ENCODE assay signal across 11 cellular contexts in the genomic region with DNA sequence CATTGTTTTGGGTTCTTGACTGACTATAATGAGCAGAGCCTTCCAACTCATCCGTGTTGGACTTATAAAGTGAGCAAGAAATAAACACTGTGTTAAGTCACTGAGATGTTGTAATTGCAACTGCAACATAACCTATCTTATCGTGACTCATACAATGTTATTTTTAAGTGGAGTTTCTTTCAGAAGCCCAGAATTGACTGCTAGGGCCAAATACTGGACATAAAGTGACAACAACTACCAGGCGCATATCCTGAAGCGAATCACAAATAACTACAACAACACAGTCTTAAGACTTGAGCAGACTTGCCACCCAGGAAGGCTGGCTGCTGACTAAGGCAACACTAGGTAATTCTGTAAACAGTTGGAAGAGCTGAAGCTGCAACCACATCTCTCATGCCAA.
DNase-seq lines count a peak whose midpoint lies in the region; TF ChIP-seq lines count a peak whose summit lies in the region.
"Had no signal": no experiment of that assay in that cellular context is flagged by ENCODE, and none has a peak within 500 bp of the region (broad histone marks: within the 10 kb centered on the region; RNA-seq: fewer than 3 reads in every experiment).

No MANE protein-coding gene starts in this region.

- no peak for TF ChIP-seq POLR2A in vagina (IDR thresholded peaks at IDR 0.05)

- H3K27me3 ChIP-seq in mammary epithelial cell (ENCODE audit: insufficient read depth, low read length) (no peaks in the 10 kb centered on the region), vagina (no peaks in the 10 kb centered on the region), BE2C (no peaks in the 10 kb centered on the region), SK-N-SH (ENCODE audit: insufficient read depth) (no peaks in the 10 kb centered on the region; the same call in 1 of the 2 replicates)

- H3K9me3 ChIP-seq in mammary epithelial cell (replicated peaks; ENCODE audit: insufficient read depth, low read length) (no peaks in the 10 kb centered on the region), vagina (no peaks in the 10 kb centered on the region), BE2C (no peaks in the 10 kb centered on the region), SK-N-SH (no peaks in the 10 kb centered on the region)

- BruUV-seq in mammary epithelial cell (replicated peaks; lab: Mats Ljungman, UMichigan): no TSS peak

- no peaks in the 10 kb centered on the region for H3K9me2 ChIP-seq in SK-N-SH

- WGBS in mammary epithelial cell (ENCODE audit: low coverage, missing lambda C conversion rate): 5% methylated on average over 4 of the region's 4 CpGs
- WGBS in SK-N-SH (ENCODE audit: low lambda C conversion rate): 2% methylated on average over 4 of the region's 4 CpGs

- no peak for TF ChIP-seq CTCF in mammary epithelial cell (conservative IDR thresholded peaks at IDR 0.05 in 1 of 2, IDR thresholded peaks at IDR 0.05 in 1 of 2; ENCODE audit: extremely low read depth in 1 of 2, insufficient read depth in 1 of 2, low read depth in 1 of 2, low read length in 2 of 2)
- TF ChIP-seq CTCF in vagina (IDR thresholded peaks at IDR 0.05): no peak
- TF ChIP-seq CTCF in BE2C (IDR thresholded peaks at IDR 0.05; ENCODE audit: low read depth, low read length): no peak
- TF ChIP-seq CTCF in SK-N-SH (IDR thresholded peaks at IDR 0.05): no peak

- no peaks in the 10 kb centered on the region for H3K79me2 ChIP-seq in mammary epithelial cell (ENCODE audit: insufficient read depth, low read length)
- no peaks in the 10 kb centered on the region for H3K79me2 ChIP-seq in SK-N-SH (ENCODE audit: insufficient read depth)

- in situ Hi-C loops in mammary epithelial cell (cut with MboI; ENCODE audit: low sequenced_read_pairs in 2 of 2): loop anchor here in 1 of 2 donors (25.0 kb wide), 2 partner anchors 208 to 333 kb away; a partner anchor contains a TSS

- peak; percentile 1 for DNase-seq in SIG-M5 treated with dmso at 0.1 percent for 504 hours (lab: John Stamatoyannopoulos, UW; ENCODE audit: unreplicated experiment)
- no peak for DNase-seq in SIG-M5 (lab: John Stamatoyannopoulos, UW)
- DNase-seq in mammary epithelial cell: peak; percentile 89
- peak; percentile 37 for DNase-seq in hepatic stellate cell (ENCODE audit: low spot score)
- no peak for DNase-seq in vagina (ENCODE audit: extremely low spot score in 2 of 2)
- DNase-seq in BE2C: no peak
- DNase-seq in SK-N-SH: no peak
- DNase-seq in anterior cingulate cortex (lab: John Stamatoyannopoulos, UW): no peak
- DNase-seq: NCI-H2029; stimulated activated naive CD4-positive, alpha-beta T cell had no signal

- intact Hi-C loops in mammary epithelial cell (cut with micrococcal nuclease) (no loop called here), vagina (cut with DNase I) (no loop called here)

- H4K20me1 ChIP-seq in mammary epithelial cell (ENCODE audit: insufficient read depth, low read length): no peaks in the 10 kb centered on the region
- no peaks in the 10 kb centered on the region for H4K20me1 ChIP-seq in SK-N-SH (ENCODE audit: insufficient read depth)

- H3K9ac ChIP-seq in mammary epithelial cell (ENCODE audit: insufficient read depth, low read length): no peak overlapping the region
- H3K9ac ChIP-seq in SK-N-SH: no peak overlapping the region

- no peak overlapping the region for H2AFZ ChIP-seq in mammary epithelial cell (ENCODE audit: low read depth, low read length)
- no peak overlapping the region for H2AFZ ChIP-seq in SK-N-SH (ENCODE audit: low read depth)

- dilution Hi-C loops in mammary epithelial cell (cut with HindIII; ENCODE audit: low sequenced_read_pairs): no loop called here

- H3K4me1 ChIP-seq in mammary epithelial cell (ENCODE audit: insufficient read depth, low read length) (peaks cover 15% of the 10 kb centered on the region), vagina (peaks cover 9% of the 10 kb centered on the region), BE2C (no peaks in the 10 kb centered on the region), SK-N-SH (ENCODE audit: control insufficient read depth in 1 of 2, insufficient read depth in 2 of 2, low read depth in 1 of 2, low read length in 1 of 2) (no peaks in the 10 kb centered on the region)

- CTCF ChIA-PET in mammary epithelial cell (lab: Charles Lee; ENCODE audit: low non-redundant PET) (no interaction called here), SK-N-SH (lab: Yijun Ruan, JAX) (no interaction called here)

- POLR2A ChIA-PET in SK-N-SH (lab: Yijun Ruan, JAX): no interaction called here

- TF ChIP-seq RAD21 in SK-N-SH (IDR thresholded peaks at IDR 0.05; ENCODE audit: low read length): no peak

- H3K4me2 ChIP-seq in mammary epithelial cell (ENCODE audit: insufficient read depth, low read depth, low read length) (peak overlapping the region; percentile 19), SK-N-SH (no peak overlapping the region)

- H3K27ac ChIP-seq in mammary epithelial cell (ENCODE audit: insufficient read depth, low read depth, low read length): no peak overlapping the region
- H3K27ac ChIP-seq in vagina: peak overlapping the region; percentile 21
- H3K27ac ChIP-seq in SK-N-SH (ENCODE audit: low read depth in 2 of 2, low read length in 1 of 2): no peak overlapping the region
- H3K27ac ChIP-seq: 22Rv1 had no signal

- H3K36me3 ChIP-seq in mammary epithelial cell (ENCODE audit: insufficient read depth, low read length) (no peaks in the 10 kb centered on the region), vagina (no peaks in the 10 kb centered on the region), BE2C (no peaks in the 10 kb centered on the region), SK-N-SH (replicated peaks in 1 of 2; ENCODE audit: control insufficient read depth in 1 of 2, insufficient read depth in 2 of 2, low read length in 1 of 2) (no peaks in the 10 kb centered on the region)

- H3F3A ChIP-seq in SK-N-SH (replicated peaks; ENCODE audit: insufficient read depth): no peaks in the 10 kb centered on the region

- TF ChIP-seq EP300 in SK-N-SH (IDR thresholded peaks at IDR 0.05; ENCODE audit: borderline replicate concordance in 1 of 2, low read depth in 1 of 2, low read length in 1 of 2): no peak

- no peak overlapping the region for H3K4me3 ChIP-seq in mammary epithelial cell (replicated peaks in 1 of 3; ENCODE audit: insufficient read depth in 1 of 3, low read depth in 2 of 3, low read length in 3 of 3)
- H3K4me3 ChIP-seq in vagina: no peak overlapping the region
- no peak overlapping the region for H3K4me3 ChIP-seq in BE2C (ENCODE audit: low read depth, low read length)
- no peak overlapping the region for H3K4me3 ChIP-seq in SK-N-SH (ENCODE audit: low read depth in 2 of 2, low read length in 1 of 2)

TF ChIP-seq in SK-N-SH, 30 proteins besides CTCF, POLR2A, EP300 and RAD21:
- TF ChIP-seq TAF1 (IDR thresholded peaks at IDR 0.05; ENCODE audit: borderline replicate concordance, low read depth, low read length) (no peak), NRF1 (IDR thresholded peaks at IDR 0.05; ENCODE audit: low read depth, low read length) (no peak), POLR2AphosphoS5 (IDR thresholded peaks at IDR 0.05; ENCODE audit: low read depth, low read length) (no peak), FOXM1 (IDR thresholded peaks at IDR 0.05; ENCODE audit: low read depth) (no peak)
- TF ChIP-seq, protein P1, sequence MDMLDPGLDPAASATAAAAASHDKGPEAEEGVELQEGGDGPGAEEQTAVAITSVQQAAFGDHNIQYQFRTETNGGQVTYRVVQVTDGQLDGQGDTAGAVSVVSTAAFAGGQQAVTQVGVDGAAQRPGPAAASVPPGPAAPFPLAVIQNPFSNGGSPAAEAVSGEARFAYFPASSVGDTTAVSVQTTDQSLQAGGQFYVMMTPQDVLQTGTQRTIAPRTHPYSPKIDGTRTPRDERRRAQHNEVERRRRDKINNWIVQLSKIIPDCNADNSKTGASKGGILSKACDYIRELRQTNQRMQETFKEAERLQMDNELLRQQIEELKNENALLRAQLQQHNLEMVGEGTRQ (IDR thresholded peaks at IDR 0.05; ENCODE audit: borderline replicate concordance, low read depth, low read length): no peak

Comparison
In these comparisons a context has a peak if more than half of its experiments do, and no peak if none do; other contexts are left out.
1. DNase-seq: peak in SIG-M5 treated with dmso at 0.1 percent for 504 hours (single experiment), mammary epithelial cell (single experiment) and hepatic stellate cell (single experiment); none in SIG-M5 (single experiment), vagina (0 of 2), BE2C (single experiment), SK-N-SH (single experiment) and anterior cingulate cortex (0 of 58).